In genomic region chr2:207256476-207257207, GRCh38 we compare ENCODE assay signal across 15 cellular contexts.
DNase-seq lines count a peak whose midpoint lies in the region; ATAC-seq and TF ChIP-seq lines count a peak whose summit lies in the region.
"Had no signal": no experiment of that assay in that cellular context is flagged by ENCODE, and none has a peak within 500 bp of the region (broad histone marks: within the 10 kb centered on the region; RNA-seq: fewer than 3 reads in every experiment).

No MANE protein-coding gene starts in this region.

- H4K20me1 ChIP-seq in PC-3 (ENCODE audit: low read length) = no peaks in the 10 kb centered on the region

- ATAC-seq in PC-3 (no peak), HG03457 (IDR thresholded peaks at IDR 0.05; ENCODE audit: unreplicated experiment) (no peak)
- no peak for ATAC-seq in stimulated activated naive CD8-positive, alpha-beta T cell treated with anti-CD3 and anti-CD28 coated beads, Interleukin-15, amount 100 ng/mL, for 72 hours
- ATAC-seq: naive thymus-derived CD4-positive, alpha-beta T cell had no signal

- no peaks in the 10 kb centered on the region for H3K36me3 Mint-ChIP-seq in endothelial cell (ENCODE audit: low read depth, unreplicated experiment)
- H3K36me3 Mint-ChIP-seq: activated naive CD4-positive, alpha-beta T cell treated with anti-CD3 and anti-CD28 coated beads, Interleukin-2, amount 10 ng/mL, durations not matched to agents 7 days and 5 days; stimulated activated memory B cell treated with anti-CD40 and anti-IgM and Interleukin-4, amounts not matched to agents 10 μg/mL and 1 μg/mL and 100 μg/mL, for 72 hours had no signal

- H3K4me2 ChIP-seq in PC-3 (ENCODE audit: low read length) = peak overlapping the region; percentile 39; the same call in 1 of the 2 replicates

- DNase-seq in Daoy (ENCODE audit: low read depth) (peak; percentile 74), PC-3 (no peak), erythroblast (lab: John Stamatoyannopoulos, UW) (peak; percentile 19 to 34), pons (ENCODE audit: low spot score) (peak; percentile 61), endothelial cell (ENCODE audit: low spot score) (no peak), NCI-H1048 (lab: John Stamatoyannopoulos, UW) (no peak)
- DNase-seq in stimulated activated naive CD8-positive, alpha-beta T cell treated with anti-CD3 and anti-CD28 coated beads, Interleukin-15, amount 100 ng/mL, for 72 hours = no peak
- DNase-seq: activated CD4-positive, alpha-beta T cell treated with anti-CD3 and anti-CD28 coated beads for 48 hours; activated naive CD4-positive, alpha-beta T cell treated with anti-CD3 and anti-CD28 coated beads, Interleukin-2, amount 10 ng/mL, durations not matched to agents 7 days and 5 days; naive thymus-derived CD4-positive, alpha-beta T cell; NCI-H2107; SJCRH30; stimulated activated CD4-positive, alpha-beta T cell treated with anti-CD3 and anti-CD28 coated beads, Interleukin-15, amount 100 ng/mL, for 24 hours had no signal

- no peak overlapping the region for H3K9ac ChIP-seq in PC-3 (ENCODE audit: low read length)

- H3K4me3 ChIP-seq in PC-3 (ENCODE audit: low read length) = no peak overlapping the region
- H3K4me3 ChIP-seq: SJCRH30 had no signal

- peaks cover 4% of the 10 kb centered on the region for H3F3A ChIP-seq in PC-3 (ENCODE audit: low read length, unreplicated experiment)

- TF ChIP-seq POLR2A in erythroblast (IDR thresholded peaks at IDR 0.05; ENCODE audit: low read length) = no peak

- H3K4me1 Mint-ChIP-seq in endothelial cell (ENCODE audit: unreplicated experiment) = peaks cover 45% of the 10 kb centered on the region
- H3K4me1 Mint-ChIP-seq in stimulated activated naive CD8-positive, alpha-beta T cell treated with anti-CD3 and anti-CD28 coated beads, Interleukin-15, amount 100 ng/mL, for 72 hours = peaks cover 9% of the 10 kb centered on the region
- H3K4me1 Mint-ChIP-seq: activated naive CD4-positive, alpha-beta T cell treated with anti-CD3 and anti-CD28 coated beads, Interleukin-2, amount 10 ng/mL, durations not matched to agents 7 days and 5 days had no signal

- BruUV-seq in PC-3 (replicated peaks; lab: Mats Ljungman, UMichigan) = no TSS peak

- no peak overlapping the region for H3K27ac Mint-ChIP-seq in endothelial cell (ENCODE audit: unreplicated experiment)
- no peak overlapping the region for H3K27ac Mint-ChIP-seq in stimulated activated naive CD8-positive, alpha-beta T cell treated with anti-CD3 and anti-CD28 coated beads, Interleukin-15, amount 100 ng/mL, for 72 hours
- H3K27ac Mint-ChIP-seq: activated naive CD4-positive, alpha-beta T cell treated with anti-CD3 and anti-CD28 coated beads, Interleukin-2, amount 10 ng/mL, durations not matched to agents 7 days and 5 days had no signal

- POLR2A ChIA-PET in PC-3 (lab: Charles Lee; ENCODE audit: unreplicated experiment) = interaction anchor here (0.5 to 0.6 kb wide), 2 partner anchors 138 to 675 kb away, joined by 3 read pairs; no protein-coding TSS in a partner anchor

- H2AFZ ChIP-seq in PC-3 (ENCODE audit: low read length) = no peak overlapping the region

- H3K9me3 ChIP-seq in PC-3 (ENCODE audit: low read length) = no peaks in the 10 kb centered on the region
- H3K9me3 ChIP-seq: SJCRH30 had no signal

- intact Hi-C loops in PC-3 (cut with micrococcal nuclease) = loop anchor here (5.0 kb wide), 1 partner anchor 274 kb away; no protein-coding TSS in a partner anchor

- CTCF ChIA-PET in PC-3 (lab: Charles Lee) = no interaction called here

- no peaks in the 10 kb centered on the region for H3K27me3 ChIP-seq in PC-3 (ENCODE audit: low read length)
- H3K27me3 ChIP-seq: SJCRH30 had no signal

- peaks cover 93% of the 10 kb centered on the region for H3K4me1 ChIP-seq in PC-3 (ENCODE audit: insufficient read depth, low read length)

- no peaks in the 10 kb centered on the region for H3K27me3 Mint-ChIP-seq in endothelial cell (ENCODE audit: unreplicated experiment)
- peaks cover 8% of the 10 kb centered on the region for H3K27me3 Mint-ChIP-seq in stimulated activated naive CD8-positive, alpha-beta T cell treated with anti-CD3 and anti-CD28 coated beads, Interleukin-15, amount 100 ng/mL, for 72 hours
- H3K27me3 Mint-ChIP-seq: stimulated activated memory B cell treated with anti-CD40 and anti-IgM and Interleukin-4, amounts not matched to agents 10 μg/mL and 1 μg/mL and 100 μg/mL, for 72 hours had no signal

- H3K79me2 ChIP-seq in PC-3 (ENCODE audit: low read length) = no peaks in the 10 kb centered on the region

- H3K27ac ChIP-seq in PC-3 (ENCODE audit: low read length) = no peak overlapping the region
- H3K27ac ChIP-seq: SJCRH30 had no signal

- no peak for TF ChIP-seq CTCF in PC-3 (conservative IDR thresholded peaks at IDR 0.05; ENCODE audit: low read depth, low read length)
- no peak for TF ChIP-seq CTCF in endothelial cell (IDR thresholded peaks at IDR 0.05; ENCODE audit: unreplicated experiment)

- H3K4me3 Mint-ChIP-seq in endothelial cell (ENCODE audit: unreplicated experiment) = no peak overlapping the region
- no peak overlapping the region for H3K4me3 Mint-ChIP-seq in stimulated activated naive CD8-positive, alpha-beta T cell treated with anti-CD3 and anti-CD28 coated beads, Interleukin-15, amount 100 ng/mL, for 72 hours
- H3K4me3 Mint-ChIP-seq: activated naive CD4-positive, alpha-beta T cell treated with anti-CD3 and anti-CD28 coated beads, Interleukin-2, amount 10 ng/mL, durations not matched to agents 7 days and 5 days; naive thymus-derived CD4-positive, alpha-beta T cell; stimulated activated memory B cell treated with anti-CD40 and anti-IgM and Interleukin-4, amounts not matched to agents 10 μg/mL and 1 μg/mL and 100 μg/mL, for 72 hours had no signal

- no peaks in the 10 kb centered on the region for H3K9me2 ChIP-seq in PC-3 (replicated peaks; ENCODE audit: low read length)

- H3K9me3 Mint-ChIP-seq in endothelial cell (ENCODE audit: unreplicated experiment) = no peaks in the 10 kb centered on the region
- no peaks in the 10 kb centered on the region for H3K9me3 Mint-ChIP-seq in stimulated activated naive CD8-positive, alpha-beta T cell treated with anti-CD3 and anti-CD28 coated beads, Interleukin-15, amount 100 ng/mL, for 72 hours
- H3K9me3 Mint-ChIP-seq: activated naive CD4-positive, alpha-beta T cell treated with anti-CD3 and anti-CD28 coated beads, Interleukin-2, amount 10 ng/mL, durations not matched to agents 7 days and 5 days; naive thymus-derived CD4-positive, alpha-beta T cell; stimulated activated memory B cell treated with anti-CD40 and anti-IgM and Interleukin-4, amounts not matched to agents 10 μg/mL and 1 μg/mL and 100 μg/mL, for 72 hours had no signal

- no peaks in the 10 kb centered on the region for H3K36me3 ChIP-seq in PC-3 (ENCODE audit: low read depth, low read length)
- H3K36me3 ChIP-seq: SJCRH30 had no signal

Comparison
In these comparisons a context has a peak if more than half of its experiments do, and no peak if none do; other contexts are left out.
1. DNase-seq: peak in Daoy (single experiment), erythroblast (2 of 2) and pons (single experiment); none in PC-3 (single experiment), endothelial cell (single experiment), NCI-H1048 (single experiment) and stimulated activated naive CD8-positive, alpha-beta T cell treated with anti-CD3 and anti-CD28 coated beads, Interleukin-15, amount 100 ng/mL, for 72 hours (0 of 2).